In the genomic region with DNA sequence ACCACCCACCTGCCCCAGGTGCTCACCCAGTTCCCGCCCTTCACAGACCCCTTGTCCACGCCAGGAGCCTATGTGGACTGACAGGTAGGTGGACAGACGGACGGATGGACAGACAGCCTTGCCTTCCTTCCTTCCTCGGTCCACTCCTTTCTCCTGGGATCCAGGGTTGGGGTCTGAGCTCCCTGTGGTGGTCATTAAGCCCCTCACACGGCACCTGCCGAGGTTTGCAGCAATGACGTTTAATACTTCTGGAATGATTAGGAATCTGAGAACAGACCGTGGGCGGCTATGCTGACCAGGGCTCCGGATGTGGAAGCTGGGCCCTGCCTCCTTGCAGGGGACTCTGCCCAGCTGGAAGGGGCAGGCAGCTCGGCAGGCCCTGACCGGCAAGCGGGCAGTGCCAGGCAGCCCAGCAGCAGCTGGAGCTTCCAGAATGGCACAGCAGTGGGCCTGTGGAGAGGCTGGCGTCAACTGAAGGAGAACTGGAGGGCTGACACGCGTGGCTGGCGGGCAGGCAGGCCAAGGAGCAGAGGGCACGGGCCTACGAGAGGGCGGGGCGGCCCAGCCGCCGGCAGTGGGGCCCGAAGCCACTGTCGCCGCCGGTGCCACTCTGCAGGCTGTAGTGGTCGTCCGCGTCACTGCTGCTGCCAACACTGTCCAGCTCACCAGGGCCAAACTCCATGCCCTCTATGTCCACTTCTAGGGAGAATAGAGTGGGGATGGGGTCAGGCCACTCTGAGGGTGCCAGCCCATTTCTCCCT, we compare ENCODE assay signal across 18 cellular contexts. TPM values are rescaled to one million over a fixed set of nuclear protein-coding genes. Genes with fewer than 3 reads are reported as not detected.
DNase-seq lines count a peak whose midpoint lies in the region; ATAC-seq, FAIRE-seq and TF ChIP-seq lines count a peak whose summit lies in the region.
"Had no signal": no experiment of that assay in that cellular context is flagged by ENCODE, and none has a peak within 500 bp of the region (broad histone marks: within the 10 kb centered on the region; RNA-seq: fewer than 3 reads in every experiment).

No MANE protein-coding gene starts in this region.

- no peaks in the 10 kb centered on the region for H3K27me3 ChIP-seq in dorsolateral prefrontal cortex

- no peaks in the 10 kb centered on the region for H3K9me3 Mint-ChIP-seq in activated naive CD4-positive, alpha-beta T cell treated with anti-CD3 and anti-CD28 coated beads for 36 hours
- H3K9me3 Mint-ChIP-seq: activated T-cell treated with anti-CD3 and anti-CD28 coated beads, Interleukin-2, amount 50 U/mL, for 4 hours; dendritic cell treated with granulocyte-macrophage colony-stimulating factor and Interleukin-4, amounts not matched to agents 40 ng/mL and 50 ng/mL, for 4 days had no signal

- CTCF ChIA-PET in activated naive CD4-positive, alpha-beta T cell treated with anti-CD3 and anti-CD28 coated beads for 36 hours (lab: Charles Lee), result no interaction called here

- no peak for TF ChIP-seq POLR2A in GM12892 (IDR thresholded peaks at IDR 0.05; ENCODE audit: low read depth, low read length)

- peaks cover 4% of the 10 kb centered on the region for H3K4me1 Mint-ChIP-seq in activated naive CD4-positive, alpha-beta T cell treated with anti-CD3 and anti-CD28 coated beads for 36 hours (ENCODE audit: low read depth)

- no peak for ATAC-seq in HG03342 (IDR thresholded peaks at IDR 0.05; ENCODE audit: unreplicated experiment)
- ATAC-seq: activated CD4-positive, CD25-positive, alpha-beta regulatory T cell treated with anti-CD3 and anti-CD28 coated beads, Interleukin-2, amount 50 U/mL, for 24 hours; activated T-cell treated with anti-CD3 and anti-CD28 coated beads, Interleukin-2, amount 50 U/mL, for 4 hours had no signal

- peak overlapping the region in 1 of 59 donors; percentile 95 for H3K27ac ChIP-seq in dorsolateral prefrontal cortex

- no peaks in the 10 kb centered on the region for H3K36me3 Mint-ChIP-seq in activated naive CD4-positive, alpha-beta T cell treated with anti-CD3 and anti-CD28 coated beads for 36 hours (ENCODE audit: low read depth)

- H3K4me3 Mint-ChIP-seq in activated naive CD4-positive, alpha-beta T cell treated with anti-CD3 and anti-CD28 coated beads for 36 hours, result no peak overlapping the region
- H3K4me3 Mint-ChIP-seq: activated T-cell treated with anti-CD3 and anti-CD28 coated beads, Interleukin-2, amount 50 U/mL, for 4 hours; dendritic cell treated with granulocyte-macrophage colony-stimulating factor and Interleukin-4, amounts not matched to agents 40 ng/mL and 50 ng/mL, for 4 days had no signal

- peak; percentile 2 for DNase-seq in activated naive CD4-positive, alpha-beta T cell treated with anti-CD3 and anti-CD28 coated beads for 36 hours
- no peak for DNase-seq in activated naive CD4-positive, alpha-beta T cell (lab: John Stamatoyannopoulos, UW)
- peak; percentile 23 for DNase-seq in GM12892 (ENCODE audit: insufficient read length)
- peak in 6 of 10 donors; percentile 4 to 35 (median 16) for DNase-seq in dorsolateral prefrontal cortex
- peak; percentile 0 for DNase-seq in retina
- DNase-seq in iPS-NIHi7 (ENCODE audit: extremely low spot score), result no peak
- DNase-seq in DMS53 treated with DMSO at 0.1 percent for 48 hours (lab: John Stamatoyannopoulos, UW; ENCODE audit: unreplicated experiment), result no peak
- DNase-seq: activated T-cell treated with anti-CD3 and anti-CD28 coated beads, Interleukin-2, amount 50 U/mL, for 4 hours; GF-D8; Kasumi-1; kidney glomerular epithelial cell; NCI-H1417; SHP77 treated with DMSO at 0.1 percent for 48 hours; stimulated activated CD4-positive, alpha-beta T cell treated with anti-CD3 and anti-CD28 coated beads, Interleukin-12 subunit alpha, Interleukin-12 subunit beta, amount 100 ng/mL, for 4 hours had no signal

- FAIRE-seq in GM12892 (lab: Jason Lieb, UNC), result no peak
- FAIRE-seq: GM19239 had no signal

- H3K27me3 Mint-ChIP-seq in activated naive CD4-positive, alpha-beta T cell treated with anti-CD3 and anti-CD28 coated beads for 36 hours (ENCODE audit: low read depth), result no peaks in the 10 kb centered on the region
- H3K27me3 Mint-ChIP-seq: dendritic cell treated with granulocyte-macrophage colony-stimulating factor and Interleukin-4, amounts not matched to agents 40 ng/mL and 50 ng/mL, for 4 days had no signal

- H3K27ac Mint-ChIP-seq in activated naive CD4-positive, alpha-beta T cell treated with anti-CD3 and anti-CD28 coated beads for 36 hours, result no peak overlapping the region
- H3K27ac Mint-ChIP-seq: dendritic cell treated with granulocyte-macrophage colony-stimulating factor and Interleukin-4, amounts not matched to agents 40 ng/mL and 50 ng/mL, for 4 days had no signal

- intact Hi-C loops in activated naive CD4-positive, alpha-beta T cell treated with anti-CD3 and anti-CD28 coated beads for 36 hours (cut with micrococcal nuclease), result no loop called here
- intact Hi-C loops in dorsolateral prefrontal cortex (cut with DNase I), result no loop called here

- no peak for TF ChIP-seq CTCF in dorsolateral prefrontal cortex (IDR thresholded peaks at IDR 0.05 in 54 of 56, conservative IDR thresholded peaks at IDR 0.05 in 2 of 56; ENCODE audit: low read depth in 1 of 56, partially characterized antibody in 56 of 56)

- H3K4me3 ChIP-seq in dorsolateral prefrontal cortex, result no peak overlapping the region

RNA-seq across cellular contexts. Expression of a gene that starts 8.3 kb away (rescaled TPM):
- 10 to 100 TPM; 18.0 to 18.1 TPM for total RNA-seq in activated naive CD4-positive, alpha-beta T cell treated with anti-CD3 and anti-CD28 coated beads for 36 hours
- polyA plus RNA-seq in GM12892 (2012; ENCODE audit: missing spikeins), result 14.5 TPM
- total RNA-seq in dorsolateral prefrontal cortex, result 10 to 100 TPM; 13.0 to 29.2 (median 19.3) TPM

RNA-seq across cellular contexts. Expression of a gene that starts 8.3 kb away (rescaled TPM):
- total RNA-seq in activated naive CD4-positive, alpha-beta T cell treated with anti-CD3 and anti-CD28 coated beads for 36 hours, result 1 to 10 TPM in 1 of 2 experiments, under 1 TPM in 1; 0.91 to 1.3 TPM
- polyA plus RNA-seq in GM12892 (2012; ENCODE audit: missing spikeins), result 1.5 TPM
- total RNA-seq in dorsolateral prefrontal cortex, result 10 to 100 TPM in 118 of 120 experiments, 1 to 10 TPM in 2; 9.4 to 50.0 (median 23.7) TPM

RNA-seq across cellular contexts. Expression of a gene that starts 11.7 kb away (rescaled TPM):
- total RNA-seq in activated naive CD4-positive, alpha-beta T cell treated with anti-CD3 and anti-CD28 coated beads for 36 hours, result 1 to 10 TPM; 2.3 to 2.7 TPM
- 5.0 TPM for polyA plus RNA-seq in GM12892 (2012; ENCODE audit: missing spikeins)
- total RNA-seq in dorsolateral prefrontal cortex, result 100 to 1,000 TPM in 7 of 120 experiments, 10 to 100 TPM in 113; 40.2 to 134 (median 61.9) TPM

Comparison
In these comparisons a context has a peak if more than half of its experiments do, and no peak if none do; other contexts are left out.
1. DNase-seq: peak in activated naive CD4-positive, alpha-beta T cell treated with anti-CD3 and anti-CD28 coated beads for 36 hours (single experiment), GM12892 (single experiment), dorsolateral prefrontal cortex (6 of 10) and retina (single experiment); none in activated naive CD4-positive, alpha-beta T cell (0 of 4), iPS-NIHi7 (single experiment) and DMS53 treated with DMSO at 0.1 percent for 48 hours (single experiment).
2. RNA of a gene that starts 8.3 kb away (total RNA-seq): 9.4 to 50.0 TPM in dorsolateral prefrontal cortex; 0.91 to 1.3 TPM in activated naive CD4-positive, alpha-beta T cell treated with anti-CD3 and anti-CD28 coated beads for 36 hours; every median in the first group is over 4 times any median in the second.
3. RNA of a gene that starts 11.7 kb away (total RNA-seq): 40.2 to 134 TPM in dorsolateral prefrontal cortex; 2.3 to 2.7 TPM in activated naive CD4-positive, alpha-beta T cell treated with anti-CD3 and anti-CD28 coated beads for 36 hours; every median in the first group is over 10 times any median in the second.